Comparison of ENCODE assay signal across 1 cellular context in the genomic region with DNA sequence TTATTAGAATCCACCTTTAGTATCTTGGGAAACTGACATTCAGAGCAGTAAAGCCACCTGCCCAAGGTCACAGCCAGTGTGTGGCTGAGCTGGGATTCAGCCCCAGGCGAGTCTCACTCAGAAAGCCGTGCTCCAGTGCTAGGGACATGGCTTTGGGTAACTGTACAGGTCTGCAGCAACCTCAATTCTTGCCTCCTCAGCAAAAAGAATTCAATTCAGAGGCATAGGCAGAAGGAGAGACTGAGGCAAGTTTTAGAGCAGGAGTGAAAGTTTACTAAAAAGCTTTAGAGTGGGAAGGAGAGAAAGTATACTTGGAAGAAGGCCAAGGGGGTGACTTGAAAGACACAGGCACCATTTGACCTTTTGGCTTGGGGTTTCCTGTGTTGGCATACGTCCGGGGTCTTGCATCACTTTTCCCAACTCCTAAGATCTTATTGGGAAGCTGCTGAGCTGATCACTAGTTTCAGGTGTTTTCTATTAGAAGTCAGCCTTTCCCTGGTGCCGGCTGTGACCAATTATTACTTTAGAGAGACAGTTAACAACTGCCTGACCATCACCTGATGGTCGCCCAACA.
A peak's percentile ranks its signal among the peaks of the same experiment; 100 is the strongest.
TF ChIP-seq lines count a peak whose summit lies in the region.

No MANE protein-coding gene starts in this region.

TF ChIP-seq in K562, 482 proteins besides CTCF, POLR2A, EP300 and RAD21:
- TF ChIP-seq ZZZ3 (IDR thresholded peaks at IDR 0.05) = no peak
- TF ChIP-seq, protein P1, sequence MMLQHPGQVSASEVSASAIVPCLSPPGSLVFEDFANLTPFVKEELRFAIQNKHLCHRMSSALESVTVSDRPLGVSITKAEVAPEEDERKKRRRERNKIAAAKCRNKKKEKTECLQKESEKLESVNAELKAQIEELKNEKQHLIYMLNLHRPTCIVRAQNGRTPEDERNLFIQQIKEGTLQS (IDR thresholded peaks at IDR 0.05) = peak; percentile 36; the same call in 1 of the 2 replicates
- TF ChIP-seq, protein P1 (CRISPR knock-in tag; conservative IDR thresholded peaks at IDR 0.05) = no peak
- TF ChIP-seq, protein P2, sequence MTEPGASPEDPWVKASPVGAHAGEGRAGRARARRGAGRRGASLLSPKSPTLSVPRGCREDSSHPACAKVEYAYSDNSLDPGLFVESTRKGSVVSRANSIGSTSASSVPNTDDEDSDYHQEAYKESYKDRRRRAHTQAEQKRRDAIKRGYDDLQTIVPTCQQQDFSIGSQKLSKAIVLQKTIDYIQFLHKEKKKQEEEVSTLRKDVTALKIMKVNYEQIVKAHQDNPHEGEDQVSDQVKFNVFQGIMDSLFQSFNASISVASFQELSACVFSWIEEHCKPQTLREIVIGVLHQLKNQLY (CRISPR knock-in tag; conservative IDR thresholded peaks at IDR 0.05) = no peak
- TF ChIP-seq, protein P3, sequence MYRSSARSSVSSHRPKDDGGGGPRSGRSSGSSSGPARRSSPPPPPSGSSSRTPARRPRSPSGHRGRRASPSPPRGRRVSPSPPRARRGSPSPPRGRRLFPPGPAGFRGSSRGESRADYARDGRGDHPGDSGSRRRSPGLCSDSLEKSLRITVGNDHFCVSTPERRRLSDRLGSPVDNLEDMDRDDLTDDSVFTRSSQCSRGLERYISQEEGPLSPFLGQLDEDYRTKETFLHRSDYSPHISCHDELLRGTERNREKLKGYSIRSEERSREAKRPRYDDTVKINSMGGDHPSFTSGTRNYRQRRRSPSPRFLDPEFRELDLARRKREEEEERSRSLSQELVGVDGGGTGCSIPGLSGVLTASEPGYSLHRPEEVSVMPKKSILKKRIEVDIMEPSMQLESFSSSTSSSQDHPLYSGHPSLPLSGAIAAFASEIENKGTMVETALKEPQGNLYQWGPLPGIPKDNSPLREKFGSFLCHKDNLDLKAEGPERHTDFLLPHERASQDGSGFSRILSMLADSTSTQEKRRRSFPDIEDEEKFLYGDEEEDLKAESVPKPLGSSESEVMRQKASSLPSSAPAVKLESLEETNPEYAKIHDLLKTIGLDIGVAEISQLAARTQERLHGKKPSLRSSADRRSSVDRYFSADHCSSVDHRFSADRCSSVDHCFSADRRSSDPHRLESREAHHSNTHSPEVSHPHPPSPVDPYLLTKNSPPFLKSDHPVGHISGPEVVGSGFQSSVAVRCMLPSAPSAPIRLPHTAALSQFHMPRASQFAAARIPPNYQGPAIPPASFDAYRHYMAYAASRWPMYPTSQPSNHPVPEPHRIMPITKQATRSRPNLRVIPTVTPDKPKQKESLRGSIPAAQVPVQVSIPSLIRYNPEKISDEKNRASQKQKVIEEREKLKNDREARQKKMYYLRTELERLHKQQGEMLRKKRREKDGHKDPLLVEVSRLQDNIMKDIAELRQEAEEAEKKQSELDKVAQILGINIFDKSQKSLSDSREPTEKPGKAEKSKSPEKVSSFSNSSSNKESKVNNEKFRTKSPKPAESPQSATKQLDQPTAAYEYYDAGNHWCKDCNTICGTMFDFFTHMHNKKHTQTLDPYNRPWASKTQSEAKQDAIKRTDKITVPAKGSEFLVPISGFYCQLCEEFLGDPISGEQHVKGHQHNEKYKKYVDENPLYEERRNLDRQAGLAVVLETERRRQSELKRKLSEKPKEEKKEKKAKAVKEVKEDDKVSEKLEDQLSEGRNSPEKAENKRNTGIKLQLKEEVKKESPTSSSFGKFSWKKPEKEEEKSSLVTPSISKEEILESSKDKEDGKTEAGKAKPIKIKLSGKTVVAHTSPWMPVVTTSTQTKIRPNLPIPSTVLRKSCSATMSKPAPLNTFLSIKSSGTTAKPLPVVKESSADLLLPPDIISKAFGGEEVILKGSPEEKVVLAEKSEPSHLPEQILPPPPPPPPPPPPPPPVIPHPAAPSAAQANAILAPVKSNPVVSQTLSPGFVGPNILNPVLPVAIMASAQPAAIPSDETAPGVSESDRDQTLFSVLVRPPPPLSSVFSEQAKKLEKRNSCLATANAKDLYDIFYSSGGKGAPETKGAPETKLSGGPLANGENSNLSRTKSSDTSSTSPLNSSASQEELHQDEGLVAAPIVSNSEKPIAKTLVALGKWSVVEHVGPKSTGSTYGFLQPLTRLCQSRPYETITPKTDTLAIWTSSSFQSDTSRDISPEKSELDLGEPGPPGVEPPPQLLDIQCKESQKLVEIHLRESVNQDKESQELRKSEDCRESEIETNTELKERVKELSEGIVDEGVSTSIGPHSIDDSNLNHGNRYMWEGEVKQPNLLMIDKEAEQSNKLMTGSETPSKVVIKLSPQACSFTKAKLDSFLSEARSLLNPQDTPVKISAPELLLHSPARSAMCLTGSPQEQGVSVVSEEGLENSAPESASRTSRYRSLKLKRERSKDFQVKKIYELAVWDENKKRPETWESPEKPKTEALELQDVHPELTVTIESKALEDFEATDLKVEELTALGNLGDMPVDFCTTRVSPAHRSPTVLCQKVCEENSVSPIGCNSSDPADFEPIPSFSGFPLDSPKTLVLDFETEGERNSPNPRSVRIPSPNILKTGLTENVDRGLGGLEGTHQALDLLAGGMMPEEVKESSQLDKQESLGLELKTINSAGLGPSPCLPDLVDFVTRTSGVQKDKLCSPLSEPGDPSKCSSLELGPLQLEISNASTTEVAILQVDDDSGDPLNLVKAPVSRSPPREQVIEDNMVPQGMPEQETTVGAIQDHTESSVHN (IDR thresholded peaks at IDR 0.05; ENCODE audit: borderline replicate concordance in 1 of 2, low read depth in 1 of 2) = no peak
- no peak for TF ChIP-seq ZNF232 (CRISPR knock-in tag; IDR thresholded peaks at IDR 0.05)
- TF ChIP-seq, protein P4, sequence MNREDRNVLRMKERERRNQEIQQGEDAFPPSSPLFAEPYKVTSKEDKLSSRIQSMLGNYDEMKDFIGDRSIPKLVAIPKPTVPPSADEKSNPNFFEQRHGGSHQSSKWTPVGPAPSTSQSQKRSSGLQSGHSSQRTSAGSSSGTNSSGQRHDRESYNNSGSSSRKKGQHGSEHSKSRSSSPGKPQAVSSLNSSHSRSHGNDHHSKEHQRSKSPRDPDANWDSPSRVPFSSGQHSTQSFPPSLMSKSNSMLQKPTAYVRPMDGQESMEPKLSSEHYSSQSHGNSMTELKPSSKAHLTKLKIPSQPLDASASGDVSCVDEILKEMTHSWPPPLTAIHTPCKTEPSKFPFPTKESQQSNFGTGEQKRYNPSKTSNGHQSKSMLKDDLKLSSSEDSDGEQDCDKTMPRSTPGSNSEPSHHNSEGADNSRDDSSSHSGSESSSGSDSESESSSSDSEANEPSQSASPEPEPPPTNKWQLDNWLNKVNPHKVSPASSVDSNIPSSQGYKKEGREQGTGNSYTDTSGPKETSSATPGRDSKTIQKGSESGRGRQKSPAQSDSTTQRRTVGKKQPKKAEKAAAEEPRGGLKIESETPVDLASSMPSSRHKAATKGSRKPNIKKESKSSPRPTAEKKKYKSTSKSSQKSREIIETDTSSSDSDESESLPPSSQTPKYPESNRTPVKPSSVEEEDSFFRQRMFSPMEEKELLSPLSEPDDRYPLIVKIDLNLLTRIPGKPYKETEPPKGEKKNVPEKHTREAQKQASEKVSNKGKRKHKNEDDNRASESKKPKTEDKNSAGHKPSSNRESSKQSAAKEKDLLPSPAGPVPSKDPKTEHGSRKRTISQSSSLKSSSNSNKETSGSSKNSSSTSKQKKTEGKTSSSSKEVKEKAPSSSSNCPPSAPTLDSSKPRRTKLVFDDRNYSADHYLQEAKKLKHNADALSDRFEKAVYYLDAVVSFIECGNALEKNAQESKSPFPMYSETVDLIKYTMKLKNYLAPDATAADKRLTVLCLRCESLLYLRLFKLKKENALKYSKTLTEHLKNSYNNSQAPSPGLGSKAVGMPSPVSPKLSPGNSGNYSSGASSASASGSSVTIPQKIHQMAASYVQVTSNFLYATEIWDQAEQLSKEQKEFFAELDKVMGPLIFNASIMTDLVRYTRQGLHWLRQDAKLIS (CRISPR knock-in tag; IDR thresholded peaks at IDR 0.05) = no peak
- TF ChIP-seq, protein P5, sequence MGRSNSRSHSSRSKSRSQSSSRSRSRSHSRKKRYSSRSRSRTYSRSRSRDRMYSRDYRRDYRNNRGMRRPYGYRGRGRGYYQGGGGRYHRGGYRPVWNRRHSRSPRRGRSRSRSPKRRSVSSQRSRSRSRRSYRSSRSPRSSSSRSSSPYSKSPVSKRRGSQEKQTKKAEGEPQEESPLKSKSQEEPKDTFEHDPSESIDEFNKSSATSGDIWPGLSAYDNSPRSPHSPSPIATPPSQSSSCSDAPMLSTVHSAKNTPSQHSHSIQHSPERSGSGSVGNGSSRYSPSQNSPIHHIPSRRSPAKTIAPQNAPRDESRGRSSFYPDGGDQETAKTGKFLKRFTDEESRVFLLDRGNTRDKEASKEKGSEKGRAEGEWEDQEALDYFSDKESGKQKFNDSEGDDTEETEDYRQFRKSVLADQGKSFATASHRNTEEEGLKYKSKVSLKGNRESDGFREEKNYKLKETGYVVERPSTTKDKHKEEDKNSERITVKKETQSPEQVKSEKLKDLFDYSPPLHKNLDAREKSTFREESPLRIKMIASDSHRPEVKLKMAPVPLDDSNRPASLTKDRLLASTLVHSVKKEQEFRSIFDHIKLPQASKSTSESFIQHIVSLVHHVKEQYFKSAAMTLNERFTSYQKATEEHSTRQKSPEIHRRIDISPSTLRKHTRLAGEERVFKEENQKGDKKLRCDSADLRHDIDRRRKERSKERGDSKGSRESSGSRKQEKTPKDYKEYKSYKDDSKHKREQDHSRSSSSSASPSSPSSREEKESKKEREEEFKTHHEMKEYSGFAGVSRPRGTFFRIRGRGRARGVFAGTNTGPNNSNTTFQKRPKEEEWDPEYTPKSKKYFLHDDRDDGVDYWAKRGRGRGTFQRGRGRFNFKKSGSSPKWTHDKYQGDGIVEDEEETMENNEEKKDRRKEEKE (IDR thresholded peaks at IDR 0.05; ENCODE audit: borderline replicate concordance in 1 of 2, control insufficient read depth in 1 of 2, low read depth in 2 of 2, low read length in 1 of 2) = no peak
- peak; percentile 83 for TF ChIP-seq ZNF316 (IDR thresholded peaks at IDR 0.05)
- TF ChIP-seq CEBPG (CRISPR knock-in tag; IDR thresholded peaks at IDR 0.05) = peak; percentile 13; the same call in 1 of the 2 replicates
- TF ChIP-seq CEBPG (tag; conservative IDR thresholded peaks at IDR 0.05 in 1 of 2, IDR thresholded peaks at IDR 0.05 in 1 of 2) = peak; percentile 60 to 68
- TF ChIP-seq MAFF (IDR thresholded peaks at IDR 0.05; ENCODE audit: low read length) = peak; percentile 58
- peak; percentile 59; the same call in 1 of the 2 replicates for TF ChIP-seq MAFK (IDR thresholded peaks at IDR 0.05; ENCODE audit: low read length)
- TF ChIP-seq CEBPB (tag; IDR thresholded peaks at IDR 0.05) = peak; percentile 71; the same call in 1 of the 2 replicates
- peak; percentile 75 for TF ChIP-seq MAFG (tag; conservative IDR thresholded peaks at IDR 0.05)
- peak; percentile 76 for TF ChIP-seq NFIC (IDR thresholded peaks at IDR 0.05)
- no peak for TF ChIP-seq CHCHD3 (CRISPR knock-in tag; IDR thresholded peaks at IDR 0.05)
- TF ChIP-seq MYC (IDR thresholded peaks at IDR 0.05; ENCODE audit: low read depth, low read length) = no peak
- no peak for TF ChIP-seq MYC (CRISPR knock-in tag; IDR thresholded peaks at IDR 0.05; ENCODE audit: borderline replicate concordance, low read depth)
- TF ChIP-seq ZNF778 (CRISPR knock-in tag; IDR thresholded peaks at IDR 0.05) = no peak
- peak; percentile 82 for TF ChIP-seq C11orf30 (IDR thresholded peaks at IDR 0.05; ENCODE audit: low read depth)
- TF ChIP-seq NBN (IDR thresholded peaks at IDR 0.05; ENCODE audit: low read depth) = no peak
